9 cellular contexts compared by ENCODE assay signal in the genomic region with DNA sequence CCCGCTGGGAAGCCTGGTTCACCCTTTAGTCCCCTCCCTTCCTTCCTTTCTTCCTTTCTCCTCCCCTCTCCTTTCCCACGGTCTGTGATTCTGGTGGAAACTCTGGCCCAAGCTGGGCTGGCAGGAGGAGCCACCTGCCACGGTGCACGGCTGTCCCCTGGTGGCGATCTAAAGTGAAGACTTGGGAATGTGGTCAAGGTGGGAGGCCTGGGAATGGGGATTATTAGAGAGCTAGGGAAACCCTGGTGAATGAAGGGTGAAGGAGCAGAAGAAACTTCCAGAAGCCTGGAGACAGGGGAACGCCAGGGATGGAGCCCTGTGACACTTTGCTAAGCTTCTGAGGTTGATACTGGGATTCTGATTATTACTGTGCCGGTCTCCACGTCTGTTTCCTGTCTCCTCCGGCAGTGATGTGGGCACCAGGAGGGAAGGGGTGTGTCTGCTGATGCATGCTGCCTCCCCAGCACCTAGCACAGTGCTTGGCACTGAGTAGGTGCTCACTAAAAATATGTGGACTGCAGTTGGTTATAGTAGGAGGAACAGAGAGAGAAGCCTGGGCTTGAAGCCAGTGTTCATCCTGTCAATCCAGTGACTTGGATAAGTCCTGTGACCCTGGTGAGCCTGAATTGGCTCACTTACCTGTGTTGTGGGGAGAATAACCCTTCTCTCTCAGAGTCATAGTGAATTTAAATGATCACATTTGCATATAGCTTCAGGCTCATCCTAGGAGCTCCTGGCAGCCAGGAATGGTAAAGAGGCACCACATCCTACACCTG.
DNase-seq lines count a peak whose midpoint lies in the region; ATAC-seq and TF ChIP-seq lines count a peak whose summit lies in the region.
"Had no signal": no experiment of that assay in that cellular context is flagged by ENCODE, and none has a peak within 500 bp of the region (broad histone marks: within the 10 kb centered on the region; RNA-seq: fewer than 3 reads in every experiment).

No MANE protein-coding gene starts in this region.

- intact Hi-C loops in activated T-helper 1 cell treated with anti-CD3 and anti-CD28 coated beads, Interleukin-12 subunit alpha, Interleukin-12 subunit beta, Interleukin-2, Interleukin-4 antibody, amounts not matched to agents 30 ng/mL and 10 ng/mL and 1 ng/mL, durations not matched to agents 14 hours and 24 hours and 36 hours (cut with micrococcal nuclease): loop anchor here (1.0 kb wide), 3 partner anchors 113 to 151 kb away; no protein-coding TSS in a partner anchor
- intact Hi-C loops in right lobe of liver (cut with DNase I): loop anchor here in 1 of 2 donors (5.0 kb wide), 1 partner anchor 136 kb away; no protein-coding TSS in a partner anchor

- no peaks in the 10 kb centered on the region for H3K4me1 ChIP-seq in right lobe of liver

- no peaks in the 10 kb centered on the region for H3K36me3 Mint-ChIP-seq in activated T-helper 1 cell treated with anti-CD3 and anti-CD28 coated beads, Interleukin-12 subunit alpha, Interleukin-12 subunit beta, Interleukin-2, Interleukin-4 antibody, amounts not matched to agents 30 ng/mL and 10 ng/mL and 1 ng/mL, durations not matched to agents 14 hours and 24 hours and 36 hours (ENCODE audit: low read depth)

- no peaks in the 10 kb centered on the region for H3K9me3 ChIP-seq in right lobe of liver

- H3K27ac ChIP-seq in coronary artery (no peak overlapping the region), right lobe of liver (no peak overlapping the region)
- H3K27ac ChIP-seq: skin epidermis had no signal

- H3K36me3 ChIP-seq in right lobe of liver: no peaks in the 10 kb centered on the region

- H3K27me3 Mint-ChIP-seq in activated T-helper 1 cell treated with anti-CD3 and anti-CD28 coated beads, Interleukin-12 subunit alpha, Interleukin-12 subunit beta, Interleukin-2, Interleukin-4 antibody, amounts not matched to agents 30 ng/mL and 10 ng/mL and 1 ng/mL, durations not matched to agents 14 hours and 24 hours and 36 hours (ENCODE audit: insufficient read depth): no peaks in the 10 kb centered on the region

- TF ChIP-seq POLR2A in right lobe of liver (IDR thresholded peaks at IDR 0.05): no peak
- no peak for TF ChIP-seq POLR2A in GM18505 (IDR thresholded peaks at IDR 0.05; ENCODE audit: borderline replicate concordance, extremely low read depth, insufficient read depth, insufficient read length)

- no peak overlapping the region for H3K4me3 Mint-ChIP-seq in activated T-helper 1 cell treated with anti-CD3 and anti-CD28 coated beads, Interleukin-12 subunit alpha, Interleukin-12 subunit beta, Interleukin-2, Interleukin-4 antibody, amounts not matched to agents 30 ng/mL and 10 ng/mL and 1 ng/mL, durations not matched to agents 14 hours and 24 hours and 36 hours

- peaks cover 9% of the 10 kb centered on the region for H3K4me1 Mint-ChIP-seq in activated T-helper 1 cell treated with anti-CD3 and anti-CD28 coated beads, Interleukin-12 subunit alpha, Interleukin-12 subunit beta, Interleukin-2, Interleukin-4 antibody, amounts not matched to agents 30 ng/mL and 10 ng/mL and 1 ng/mL, durations not matched to agents 14 hours and 24 hours and 36 hours (ENCODE audit: low read depth)

- no peaks in the 10 kb centered on the region for H3K27me3 ChIP-seq in right lobe of liver

- H3K9me3 Mint-ChIP-seq in activated T-helper 1 cell treated with anti-CD3 and anti-CD28 coated beads, Interleukin-12 subunit alpha, Interleukin-12 subunit beta, Interleukin-2, Interleukin-4 antibody, amounts not matched to agents 30 ng/mL and 10 ng/mL and 1 ng/mL, durations not matched to agents 14 hours and 24 hours and 36 hours: no peaks in the 10 kb centered on the region

- ATAC-seq in right lobe of liver: peak; percentile 96 to 97 (median 97)
- no peak for ATAC-seq in GM18505 (IDR thresholded peaks at IDR 0.05; ENCODE audit: unreplicated experiment)

- TF ChIP-seq CTCF in coronary artery (IDR thresholded peaks at IDR 0.05) (peak; percentile 98), right lobe of liver (IDR thresholded peaks at IDR 0.05) (peak; percentile 93 to 99 (median 96))

- no peak overlapping the region for H3K27ac Mint-ChIP-seq in activated T-helper 1 cell treated with anti-CD3 and anti-CD28 coated beads, Interleukin-12 subunit alpha, Interleukin-12 subunit beta, Interleukin-2, Interleukin-4 antibody, amounts not matched to agents 30 ng/mL and 10 ng/mL and 1 ng/mL, durations not matched to agents 14 hours and 24 hours and 36 hours

- WGBS in right lobe of liver (ENCODE audit: insufficient coverage, low coverage, low lambda C conversion rate, missing lambda C conversion rate): 0% methylated on average over 6 of the region's 9 CpGs

- H3K4me3 ChIP-seq in coronary artery (no peak overlapping the region), right lobe of liver (no peak overlapping the region)
- H3K4me3 ChIP-seq: skin epidermis had no signal

- peak; percentile 49 for DNase-seq in activated T-helper 1 cell treated with Interleukin-2 at 50 U/mL for 16 hours (ENCODE audit: low read depth)
- DNase-seq in activated T-helper 1 cell treated with anti-CD3 and anti-CD28 coated beads, Interleukin-12 subunit alpha, Interleukin-12 subunit beta, Interleukin-2, Interleukin-4 antibody, amounts not matched to agents 30 ng/mL and 10 ng/mL and 1 ng/mL, durations not matched to agents 14 hours and 24 hours and 36 hours (ENCODE audit: low spot score): no peak
- peak; percentile 85 for DNase-seq in NCI-H2227 (lab: John Stamatoyannopoulos, UW; ENCODE audit: unreplicated experiment)
- DNase-seq in activated CD4-positive, alpha-beta T cell treated with anti-CD3 and anti-CD28 coated beads for 4 hours: peak; percentile 66 to 71
- DNase-seq in coronary artery (ENCODE audit: low spot score): peak; percentile 90
- peak; percentile 82 for DNase-seq in right lobe of liver
- peak; percentile 68 for DNase-seq in stimulated activated CD4-positive, alpha-beta T cell treated with anti-CD3 and anti-CD28 coated beads, Interleukin-4, amount 100 ng/mL, for 24 hours
